Comparison of ENCODE assay signal across 28 cellular contexts in genomic region chr2:594297-594949, GRCh38.
"Had no signal": no experiment of that assay in that cellular context is flagged by ENCODE, and none has a peak within 500 bp of the region (broad histone marks: within the 10 kb centered on the region; RNA-seq: fewer than 3 reads in every experiment).

No MANE protein-coding gene starts in this region.

- H3K4me1 ChIP-seq: ascending aorta, breast epithelium, colonic mucosa, gastroesophageal sphincter had no signal

- H3K4me3 Mint-ChIP-seq: activated CD4-positive, alpha-beta memory T cell treated with anti-CD3 and anti-CD28 coated beads, Interleukin-2, amount 10 ng/mL, durations not matched to agents 7 days and 5 days; activated CD4-positive, alpha-beta T cell treated with anti-CD3 and anti-CD28 coated beads for 36 hours; activated CD4-positive, alpha-beta T cell treated with anti-CD3 and anti-CD28 coated beads, Interleukin-2, amount 10 ng/mL, durations not matched to agents 7 days and 5 days; activated naive CD4-positive, alpha-beta T cell treated with anti-CD3 and anti-CD28 coated beads, Interleukin-2, amount 10 ng/mL, durations not matched to agents 7 days and 5 days; activated naive CD8-positive, alpha-beta T cell treated with anti-CD3 and anti-CD28 coated beads, Interleukin-2, amount 10 ng/mL, durations not matched to agents 7 days and 5 days; activated T-cell treated with anti-CD3 and anti-CD28 coated beads, Interleukin-2, amount 50 U/mL, for 24 hours; activated T-cell treated with anti-CD3 and anti-CD28 coated beads, Interleukin-2, amount 50 U/mL, for 72 hours; brain had no signal

- H3K27ac Mint-ChIP-seq: activated CD4-positive, alpha-beta memory T cell treated with anti-CD3 and anti-CD28 coated beads, Interleukin-2, amount 10 ng/mL, durations not matched to agents 7 days and 5 days; activated CD4-positive, alpha-beta T cell treated with anti-CD3 and anti-CD28 coated beads for 36 hours; activated CD4-positive, alpha-beta T cell treated with anti-CD3 and anti-CD28 coated beads, Interleukin-2, amount 10 ng/mL, durations not matched to agents 7 days and 5 days; activated naive CD4-positive, alpha-beta T cell treated with anti-CD3 and anti-CD28 coated beads, Interleukin-2, amount 10 ng/mL, durations not matched to agents 7 days and 5 days; activated naive CD4-positive, alpha-beta T cell treated with anti-CD3 and anti-CD28 coated beads, Interleukin-2, amount 50 U/mL, for 72 hours; activated naive CD8-positive, alpha-beta T cell treated with anti-CD3 and anti-CD28 coated beads, Interleukin-2, amount 10 ng/mL, durations not matched to agents 7 days and 5 days; activated T-cell treated with anti-CD3 and anti-CD28 coated beads, Interleukin-2, amount 50 U/mL, for 24 hours; activated T-cell treated with anti-CD3 and anti-CD28 coated beads, Interleukin-2, amount 50 U/mL, for 72 hours had no signal

- H3K27me3 ChIP-seq: ascending aorta, breast epithelium, colonic mucosa had no signal

- H3K4me3 ChIP-seq: ascending aorta, breast epithelium, cardiac muscle cell, colonic mucosa, esophagus squamous epithelium, gastroesophageal sphincter had no signal

- H3K9me3 Mint-ChIP-seq: activated CD4-positive, alpha-beta memory T cell treated with anti-CD3 and anti-CD28 coated beads, Interleukin-2, amount 10 ng/mL, durations not matched to agents 7 days and 5 days; activated CD4-positive, alpha-beta T cell treated with anti-CD3 and anti-CD28 coated beads, Interleukin-2, amount 10 ng/mL, durations not matched to agents 7 days and 5 days; activated naive CD4-positive, alpha-beta T cell treated with anti-CD3 and anti-CD28 coated beads, Interleukin-2, amount 10 ng/mL, durations not matched to agents 7 days and 5 days; activated naive CD4-positive, alpha-beta T cell treated with anti-CD3 and anti-CD28 coated beads, Interleukin-2, amount 50 U/mL, for 72 hours; activated naive CD8-positive, alpha-beta T cell treated with anti-CD3 and anti-CD28 coated beads, Interleukin-2, amount 10 ng/mL, durations not matched to agents 7 days and 5 days; activated T-cell treated with anti-CD3 and anti-CD28 coated beads, Interleukin-2, amount 50 U/mL, for 24 hours; activated T-cell treated with anti-CD3 and anti-CD28 coated beads, Interleukin-2, amount 50 U/mL, for 72 hours had no signal

- FAIRE-seq: endometrium, endothelial cell of umbilical vein had no signal

- H3K36me3 Mint-ChIP-seq: activated naive CD4-positive, alpha-beta T cell treated with anti-CD3 and anti-CD28 coated beads, Interleukin-2, amount 10 ng/mL, durations not matched to agents 7 days and 5 days; activated naive CD4-positive, alpha-beta T cell treated with anti-CD3 and anti-CD28 coated beads, Interleukin-2, amount 50 U/mL, for 72 hours; activated naive CD8-positive, alpha-beta T cell treated with anti-CD3 and anti-CD28 coated beads, Interleukin-2, amount 10 ng/mL, durations not matched to agents 7 days and 5 days; brain had no signal

- H3K27me3 Mint-ChIP-seq: activated CD4-positive, alpha-beta T cell treated with anti-CD3 and anti-CD28 coated beads for 36 hours; brain had no signal

- H3K27ac ChIP-seq: ascending aorta, breast epithelium, cardiac muscle cell, colonic mucosa, epithelial cell of prostate, esophagus squamous epithelium, gastroesophageal sphincter had no signal

- DNase-seq: activated CD4-positive, alpha-beta memory T cell treated with anti-CD3 and anti-CD28 coated beads, Interleukin-2, amount 10 ng/mL, durations not matched to agents 7 days and 5 days; activated CD4-positive, alpha-beta T cell treated with anti-CD3 and anti-CD28 coated beads for 36 hours; activated CD4-positive, alpha-beta T cell treated with anti-CD3 and anti-CD28 coated beads, Interleukin-2, amount 10 ng/mL, durations not matched to agents 7 days and 5 days; activated CD4-positive, alpha-beta T cell treated with anti-CD3 and anti-CD28 coated beads, Interleukin-2, amount 50 U/mL, for 4 hours; activated CD4-positive, CD25-positive, alpha-beta regulatory T cell; activated CD4-positive, CD25-positive, alpha-beta regulatory T cell treated with anti-CD3 and anti-CD28 coated beads, Interleukin-2, amount 50 U/mL, for 72 hours; activated CD8-positive, alpha-beta memory T cell treated with anti-CD3 and anti-CD28 coated beads, Interleukin-2, amount 50 U/mL, for 48 hours; activated naive CD4-positive, alpha-beta T cell treated with anti-CD3 and anti-CD28 coated beads, Interleukin-2, amount 10 ng/mL, durations not matched to agents 7 days and 5 days; activated naive CD8-positive, alpha-beta T cell treated with anti-CD3 and anti-CD28 coated beads, Interleukin-2, amount 10 ng/mL, durations not matched to agents 7 days and 5 days; activated T-cell treated with anti-CD3 and anti-CD28 coated beads for 4 hours; activated T-cell treated with anti-CD3 and anti-CD28 coated beads, Interleukin-2, amount 50 U/mL, for 24 hours; activated T-cell treated with anti-CD3 and anti-CD28 coated beads, Interleukin-2, amount 50 U/mL, for 72 hours; central memory CD4-positive, alpha-beta T cell; cerebellar nuclear complex; colonic mucosa; effector CD8-positive, alpha-beta T cell; esophagus squamous epithelium; foreskin melanocyte; T-helper 2 cell had no signal

- H3K36me3 ChIP-seq: ascending aorta, breast epithelium, cardiac muscle cell, colonic mucosa, esophagus squamous epithelium, gastroesophageal sphincter had no signal

- H3K4me1 Mint-ChIP-seq: activated CD4-positive, alpha-beta memory T cell treated with anti-CD3 and anti-CD28 coated beads, Interleukin-2, amount 10 ng/mL, durations not matched to agents 7 days and 5 days; activated CD4-positive, alpha-beta T cell treated with anti-CD3 and anti-CD28 coated beads for 36 hours; activated CD4-positive, alpha-beta T cell treated with anti-CD3 and anti-CD28 coated beads, Interleukin-2, amount 10 ng/mL, durations not matched to agents 7 days and 5 days; activated naive CD4-positive, alpha-beta T cell treated with anti-CD3 and anti-CD28 coated beads, Interleukin-2, amount 10 ng/mL, durations not matched to agents 7 days and 5 days; activated naive CD8-positive, alpha-beta T cell treated with anti-CD3 and anti-CD28 coated beads, Interleukin-2, amount 10 ng/mL, durations not matched to agents 7 days and 5 days had no signal

- H3K9me3 ChIP-seq: ascending aorta, breast epithelium, colonic mucosa, esophagus squamous epithelium, gastroesophageal sphincter had no signal

- ATAC-seq: activated CD4-positive, alpha-beta T cell treated with anti-CD3 and anti-CD28 coated beads for 36 hours; activated naive CD4-positive, alpha-beta T cell treated with anti-CD3 and anti-CD28 coated beads, Interleukin-2, amount 50 U/mL, for 72 hours; activated T-cell treated with anti-CD3 and anti-CD28 coated beads, Interleukin-2, amount 50 U/mL, for 72 hours; gastroesophageal sphincter had no signal
